ENCODE assay signal across 7 cellular contexts in genomic region chr1:236577041-236577440, GRCh38. TPM values are rescaled to one million over a fixed set of nuclear protein-coding genes. Genes with fewer than 3 reads are reported as not detected.
DNase-seq lines count a peak whose midpoint lies in the region; ATAC-seq and TF ChIP-seq lines count a peak whose summit lies in the region.
"Not testable (repeated sequence)": the region's sequence is repeated elsewhere in the genome, so short reads cannot be mapped to it uniquely, and the experiment has no call there.

No MANE protein-coding gene starts in this region.

- H3K4ac ChIP-seq in IMR-90 (ENCODE audit: low read depth, low read length): not testable (repeated sequence)

- H3K9me1 ChIP-seq in IMR-90 (ENCODE audit: insufficient read depth, low read length): not testable (repeated sequence)

- not testable (repeated sequence) for H4K20me1 ChIP-seq in GM23248 (ENCODE audit: insufficient read depth); IMR-90 (ENCODE audit: insufficient read depth, low read length)

- not testable (repeated sequence) for H2BK5ac ChIP-seq in IMR-90 (ENCODE audit: low read depth, low read length, poor library complexity, severe bottlenecking)

- not testable (repeated sequence) for H2BK15ac ChIP-seq in IMR-90 (ENCODE audit: low read depth, low read length)

- H3K27me3 ChIP-seq in GM23248 (replicated peaks; ENCODE audit: insufficient read depth); IMR-90 (ENCODE audit: control insufficient read depth, insufficient read depth, low read length): not testable (repeated sequence)

- H2BK20ac ChIP-seq in IMR-90 (ENCODE audit: low read depth, low read length): not testable (repeated sequence)

- dilution Hi-C loops in IMR-90 (cut with HindIII; ENCODE audit: low sequenced_read_pairs, unreplicated experiment): not testable (repeated sequence)

- not testable (repeated sequence) for H3K9me2 ChIP-seq in GM23248 (ENCODE audit: insufficient read depth)

- not testable (repeated sequence) for DNase-seq in GM23248; IMR-90; activated CD4-positive, alpha-beta T cell treated with anti-CD3 and anti-CD28 coated beads, Interleukin-2, amount 10 ng/mL, durations not matched to agents 7 days and 5 days; MCF 10A (ENCODE audit: unreplicated experiment); stimulated activated naive B cell treated with anti-CD40 and anti-IgM and Interleukin-4, amounts not matched to agents 10 μg/mL and 1 μg/mL and 100 μg/mL, for 72 hours
- DNase-seq in NB4 (ENCODE audit: low read depth) (peak; percentile 5), iris pigment epithelial cell (ENCODE audit: low read depth) (peak; percentile 5)

- not testable (repeated sequence) for TF ChIP-seq POLR2A in IMR-90 (IDR thresholded peaks at IDR 0.05; ENCODE audit: low read depth, low read length); NB4 (IDR thresholded peaks at IDR 0.05; ENCODE audit: extremely low read depth, insufficient read length)

- not testable (repeated sequence) for H3K23ac ChIP-seq in IMR-90 (ENCODE audit: low read depth, low read length)

- peaks cover 11% of the 10 kb centered on the region; the same call in 1 of the 2 replicates for H3K79me2 ChIP-seq in GM23248 (ENCODE audit: insufficient read depth)

- H3K36me3 Mint-ChIP-seq in activated CD4-positive, alpha-beta T cell treated with anti-CD3 and anti-CD28 coated beads, Interleukin-2, amount 10 ng/mL, durations not matched to agents 7 days and 5 days (ENCODE audit: low read depth): peaks cover 51% of the 10 kb centered on the region
- peaks cover 100% of the 10 kb centered on the region for H3K36me3 Mint-ChIP-seq in MCF 10A (ENCODE audit: insufficient read depth, unreplicated experiment)
- peaks cover 31 to 44% of the 10 kb centered on the region in 2 donors for H3K36me3 Mint-ChIP-seq in stimulated activated naive B cell treated with anti-CD40 and anti-IgM and Interleukin-4, amounts not matched to agents 10 μg/mL and 1 μg/mL and 100 μg/mL, for 72 hours

- not testable (repeated sequence) for H2AK9ac ChIP-seq in IMR-90 (replicated peaks; ENCODE audit: low read depth, low read length, poor library complexity)

- not testable (repeated sequence) for H4K5ac ChIP-seq in IMR-90 (ENCODE audit: low read depth, low read length)

- H3K4me3 Mint-ChIP-seq in activated CD4-positive, alpha-beta T cell treated with anti-CD3 and anti-CD28 coated beads, Interleukin-2, amount 10 ng/mL, durations not matched to agents 7 days and 5 days; MCF 10A (ENCODE audit: unreplicated experiment); stimulated activated naive B cell treated with anti-CD40 and anti-IgM and Interleukin-4, amounts not matched to agents 10 μg/mL and 1 μg/mL and 100 μg/mL, for 72 hours: not testable (repeated sequence)

- not testable (repeated sequence) for TF ChIP-seq RAD21 in IMR-90 (IDR thresholded peaks at IDR 0.05; ENCODE audit: low read length)

- not testable (repeated sequence) for ATAC-seq in IMR-90 (ENCODE audit: low read depth); stimulated activated naive B cell treated with anti-CD40 and anti-IgM and Interleukin-4, amounts not matched to agents 10 μg/mL and 1 μg/mL and 100 μg/mL, for 72 hours (replicated peaks)

- not testable (repeated sequence) for H4K8ac ChIP-seq in IMR-90 (ENCODE audit: low read depth in 2 of 2, low read length in 2 of 2)

- H3K27me3 Mint-ChIP-seq in activated CD4-positive, alpha-beta T cell treated with anti-CD3 and anti-CD28 coated beads, Interleukin-2, amount 10 ng/mL, durations not matched to agents 7 days and 5 days; MCF 10A (ENCODE audit: insufficient read depth, unreplicated experiment); stimulated activated naive B cell treated with anti-CD40 and anti-IgM and Interleukin-4, amounts not matched to agents 10 μg/mL and 1 μg/mL and 100 μg/mL, for 72 hours: not testable (repeated sequence)

- 93 to 94% methylated on average over 7 of the region's 7 CpGs for WGBS in GM23248 (ENCODE audit: low coverage in 1 of 2, low lambda C conversion rate in 2 of 2, missing lambda C conversion rate in 2 of 2), 2 experiments
- WGBS in IMR-90 (ENCODE audit: extremely low coverage in 2 of 2, insufficient read length in 1 of 2), 2 experiments: no CpG with 5 or more reads among the region's 7 CpGs

- 0 out of 2 replicates have a peak overlapping the region, but pooled peaks have one; percentile 63 for H3K27ac ChIP-seq in GM23248
- not testable (repeated sequence) for H3K27ac ChIP-seq in IMR-90 (ENCODE audit: insufficient read depth, low read length)

- H3K9ac ChIP-seq in GM23248; IMR-90 (ENCODE audit: low read depth, low read length): not testable (repeated sequence)

- POLR2A ChIA-PET in IMR-90 (lab: Charles Lee; ENCODE audit: unreplicated experiment); activated CD4-positive, alpha-beta T cell treated with anti-CD3 and anti-CD28 coated beads, Interleukin-2, amount 10 ng/mL, durations not matched to agents 7 days and 5 days (lab: Charles Lee): not testable (repeated sequence)
- POLR2A ChIA-PET in MCF 10A (lab: Yijun Ruan, JAX): interaction anchor here (0.6 to 1.5 kb wide), 3 partner anchors 14 to 358 kb away, joined by 3 to 4 read pairs (median 3); no protein-coding TSS in a partner anchor

- intact Hi-C loops in IMR-90 (cut with micrococcal nuclease); MCF 10A (cut with micrococcal nuclease): not testable (repeated sequence)

- H2AFZ ChIP-seq in GM23248; IMR-90 (replicated peaks; ENCODE audit: low read length, poor library complexity): not testable (repeated sequence)

- peak overlapping the region; percentile 25 for H3K27ac Mint-ChIP-seq in activated CD4-positive, alpha-beta T cell treated with anti-CD3 and anti-CD28 coated beads, Interleukin-2, amount 10 ng/mL, durations not matched to agents 7 days and 5 days
- H3K27ac Mint-ChIP-seq in MCF 10A (ENCODE audit: low read depth, unreplicated experiment): peak overlapping the region; percentile 51
- peak overlapping the region; percentile 62 for H3K27ac Mint-ChIP-seq in stimulated activated naive B cell treated with anti-CD40 and anti-IgM and Interleukin-4, amounts not matched to agents 10 μg/mL and 1 μg/mL and 100 μg/mL, for 72 hours

- H3K14ac ChIP-seq in IMR-90 (replicated peaks; ENCODE audit: low read depth, low read length): not testable (repeated sequence)

- not testable (repeated sequence) for H2AK5ac ChIP-seq in IMR-90 (ENCODE audit: low read depth, low read length)

- not testable (repeated sequence) for H3K9me3 ChIP-seq in GM23248 (ENCODE audit: low read depth); IMR-90 (ENCODE audit: control insufficient read depth, insufficient read depth, low read length)

- BruUV-seq in IMR-90 (replicated peaks; lab: Mats Ljungman, UMichigan); MCF 10A (replicated peaks; lab: Mats Ljungman, UMichigan): not testable (repeated sequence)

- H3K56ac ChIP-seq in IMR-90 (ENCODE audit: extremely low read depth, insufficient read depth, low read length): not testable (repeated sequence)

- H3K4me2 ChIP-seq in GM23248 (ENCODE audit: unreplicated experiment); IMR-90 (ENCODE audit: low read depth, low read length): not testable (repeated sequence)

- CTCF ChIA-PET in IMR-90 (lab: Yijun Ruan, JAX); activated CD4-positive, alpha-beta T cell treated with anti-CD3 and anti-CD28 coated beads, Interleukin-2, amount 10 ng/mL, durations not matched to agents 7 days and 5 days (lab: Charles Lee); MCF 10A (lab: Yijun Ruan, JAX): not testable (repeated sequence)

- H2BK120ac ChIP-seq in IMR-90 (ENCODE audit: low read depth, low read length): not testable (repeated sequence)

- not testable (repeated sequence) for H3K4me3 ChIP-seq in GM23248; IMR-90 (ENCODE audit: insufficient read depth, low read depth, low read length); NB4 (ENCODE audit: low read depth, low read length)

- in situ Hi-C loops in GM23248 (cut with MboI); IMR-90 (cut with MboI; ENCODE audit: low sequenced_read_pairs): not testable (repeated sequence)

- peaks cover 45% of the 10 kb centered on the region for H3F3A ChIP-seq in GM23248 (ENCODE audit: insufficient read depth)

- TF ChIP-seq CTCF in IMR-90 (conservative IDR thresholded peaks at IDR 0.05; ENCODE audit: low read depth, low read length); NB4 (IDR thresholded peaks at IDR 0.05; ENCODE audit: low read depth, low read length); MCF 10A (IDR thresholded peaks at IDR 0.05; ENCODE audit: unreplicated experiment): not testable (repeated sequence)

- H3K79me1 ChIP-seq in IMR-90 (ENCODE audit: low read depth in 1 of 2, low read length in 2 of 2): not testable (repeated sequence)

- H3K36me3 ChIP-seq in GM23248 (ENCODE audit: low read depth): peaks cover 70% of the 10 kb centered on the region
- peaks cover 18% of the 10 kb centered on the region for H3K36me3 ChIP-seq in IMR-90 (ENCODE audit: control insufficient read depth, insufficient read depth, low read length)

- not testable (repeated sequence) for H3K9me3 Mint-ChIP-seq in activated CD4-positive, alpha-beta T cell treated with anti-CD3 and anti-CD28 coated beads, Interleukin-2, amount 10 ng/mL, durations not matched to agents 7 days and 5 days; MCF 10A (ENCODE audit: unreplicated experiment); stimulated activated naive B cell treated with anti-CD40 and anti-IgM and Interleukin-4, amounts not matched to agents 10 μg/mL and 1 μg/mL and 100 μg/mL, for 72 hours

- peaks cover 22% of the 10 kb centered on the region for H3K4me1 ChIP-seq in GM23248 (ENCODE audit: insufficient read depth)
- not testable (repeated sequence) for H3K4me1 ChIP-seq in IMR-90 (ENCODE audit: control insufficient read depth, insufficient read depth, low read length)

- not testable (repeated sequence) for H3K18ac ChIP-seq in IMR-90 (ENCODE audit: low read depth, low read length)

- H3K4me1 Mint-ChIP-seq in activated CD4-positive, alpha-beta T cell treated with anti-CD3 and anti-CD28 coated beads, Interleukin-2, amount 10 ng/mL, durations not matched to agents 7 days and 5 days; MCF 10A (ENCODE audit: insufficient read depth, unreplicated experiment); stimulated activated naive B cell treated with anti-CD40 and anti-IgM and Interleukin-4, amounts not matched to agents 10 μg/mL and 1 μg/mL and 100 μg/mL, for 72 hours: not testable (repeated sequence)

- not testable (repeated sequence) for H4K91ac ChIP-seq in IMR-90 (ENCODE audit: insufficient read depth, low read depth, low read length)

RNA-seq across cellular contexts. Expression of gene HEATR1, which starts 27.3 kb away (rescaled TPM):
- 24.0 and 29.2 TPM in 2 replicates for total RNA-seq in GM23248 (2014; rRNA removed; shearing (Covaris generic))
- 14.2 and 15.7 TPM in 2 replicates for polyA plus RNA-seq in GM23248 (2016; fragmentation: Nextera tagmentation; extraction: Ambion mirVana)
- total RNA-seq in IMR-90 (2012; rRNA removed): 53.8 and 61.1 TPM in 2 replicates
- 6.3 and 8.5 TPM in 2 replicates for polyA plus RNA-seq in IMR-90 (2012; rRNA removed)
- 1.4 and 1.7 TPM in 2 replicates for polyA plus RNA-seq in IMR-90 (2012; cell fraction: cytosol; rRNA removed)
- 4.1 and 19.0 TPM in 2 replicates for polyA plus RNA-seq in IMR-90 (2012; cell fraction: nucleus; rRNA removed; ENCODE audit: low replicate concordance)
- 10 to 100 TPM; 45.6 to 48.2 TPM for total RNA-seq in activated CD4-positive, alpha-beta T cell treated with anti-CD3 and anti-CD28 coated beads, Interleukin-2, amount 10 ng/mL, durations not matched to agents 7 days and 5 days
- 90.6 and 128 TPM in 2 replicates for total RNA-seq in MCF 10A (2022)

RNA-seq across cellular contexts. Expression of gene LGALS8, which starts 53.3 kb away (rescaled TPM):
- total RNA-seq in GM23248 (2014; rRNA removed; shearing (Covaris generic)): 62.1 and 68.6 TPM in 2 replicates
- polyA plus RNA-seq in GM23248 (2016; fragmentation: Nextera tagmentation; extraction: Ambion mirVana): 43.3 and 46.2 TPM in 2 replicates
- total RNA-seq in IMR-90 (2012; rRNA removed): 44.7 and 57.7 TPM in 2 replicates
- 26.2 and 41.3 TPM in 2 replicates for polyA plus RNA-seq in IMR-90 (2012; rRNA removed)
- 11.6 and 35.4 TPM in 2 replicates for polyA plus RNA-seq in IMR-90 (2012; cell fraction: cytosol; rRNA removed)
- polyA plus RNA-seq in IMR-90 (2012; cell fraction: nucleus; rRNA removed; ENCODE audit: low replicate concordance): 27.9 and 111 TPM in 2 replicates
- 100 to 1,000 TPM in 1 of 2 experiments, 10 to 100 TPM in 1; 99.5 to 107 TPM for total RNA-seq in activated CD4-positive, alpha-beta T cell treated with anti-CD3 and anti-CD28 coated beads, Interleukin-2, amount 10 ng/mL, durations not matched to agents 7 days and 5 days
- 73.2 and 99.7 TPM in 2 replicates for total RNA-seq in MCF 10A (2022)
